Comparison of ENCODE assay signal across 8 cellular contexts in genomic region chr4:48905363-48906015, GRCh38. TPM values are rescaled to one million over a fixed set of nuclear protein-coding genes. Genes with fewer than 3 reads are reported as not detected.
DNase-seq lines count a peak whose midpoint lies in the region; ATAC-seq and TF ChIP-seq lines count a peak whose summit lies in the region.

No MANE protein-coding gene starts in this region.

- peaks cover 20% of the 10 kb centered on the region for H3K36me3 Mint-ChIP-seq in activated T-cell treated with anti-CD3 and anti-CD28 coated beads, Interleukin-2, amount 50 U/mL, for 4 hours (ENCODE audit: insufficient read depth)

- peak; percentile 39; the same call in 1 of the 2 replicates for TF ChIP-seq CTCF in WERI-Rb-1 (IDR thresholded peaks at IDR 0.05; ENCODE audit: low read depth, low read length)

- no peaks in the 10 kb centered on the region for H3K9me3 Mint-ChIP-seq in activated T-cell treated with anti-CD3 and anti-CD28 coated beads, Interleukin-2, amount 50 U/mL, for 4 hours

- H3K9ac ChIP-seq in stomach smooth muscle (ENCODE audit: low read length in 2 of 2) = no peak overlapping the region

- H3K4me1 Mint-ChIP-seq in activated T-cell treated with anti-CD3 and anti-CD28 coated beads, Interleukin-2, amount 50 U/mL, for 4 hours (ENCODE audit: low read depth) = peaks cover 52% of the 10 kb centered on the region

- H3K27me3 ChIP-seq in WERI-Rb-1 (ENCODE audit: insufficient read depth, low read depth, severe bottlenecking) (no peaks in the 10 kb centered on the region), stomach smooth muscle (ENCODE audit: control insufficient read depth in 1 of 2, insufficient read depth in 2 of 2, low read length in 2 of 2) (peaks cover 0 to 2% of the 10 kb centered on the region in 2 donors)

- H3K4me3 Mint-ChIP-seq in activated T-cell treated with anti-CD3 and anti-CD28 coated beads, Interleukin-2, amount 50 U/mL, for 4 hours = peak overlapping the region; percentile 83

- no peak for DNase-seq in activated T-cell treated with anti-CD3 and anti-CD28 coated beads, Interleukin-2, amount 50 U/mL, for 4 hours
- no peak for DNase-seq in activated T-cell treated with anti-CD3 and anti-CD28 coated beads for 4 hours
- no peak for DNase-seq in WERI-Rb-1
- DNase-seq in iPS-NIHi11 (ENCODE audit: low spot score) = peak; percentile 34
- no peak for DNase-seq in cerebellar nuclear complex (lab: John Stamatoyannopoulos, UW)

- peaks cover 42% of the 10 kb centered on the region for H3K36me3 ChIP-seq in WERI-Rb-1
- peaks cover 0 to 5% of the 10 kb centered on the region in 2 donors for H3K36me3 ChIP-seq in stomach smooth muscle (ENCODE audit: control insufficient read depth in 2 of 2, insufficient read depth in 2 of 2, low read length in 2 of 2)

- H3K4me3 ChIP-seq in WERI-Rb-1 (ENCODE audit: low read depth, low read length) (peak overlapping the region; percentile 92), stomach smooth muscle (ENCODE audit: low read length in 2 of 2) (peak overlapping the region; percentile 45 to 77)

- H3K4me1 ChIP-seq in stomach smooth muscle (ENCODE audit: control insufficient read depth, insufficient read depth, low read length) = peaks cover 12% of the 10 kb centered on the region

- no peak for ATAC-seq in activated T-cell treated with anti-CD3 and anti-CD28 coated beads, Interleukin-2, amount 50 U/mL, for 4 hours
- no peak for ATAC-seq in HG02678 (IDR thresholded peaks at IDR 0.05; ENCODE audit: unreplicated experiment)
- ATAC-seq in GM19455 (IDR thresholded peaks at IDR 0.05; ENCODE audit: unreplicated experiment) = no peak

- H3K9me3 ChIP-seq in WERI-Rb-1 (ENCODE audit: severe bottlenecking) = no peaks in the 10 kb centered on the region
- H3K9me3 ChIP-seq in stomach smooth muscle (ENCODE audit: control insufficient read depth in 2 of 2, low read length in 2 of 2) = no peaks in the 10 kb centered on the region

- H3K27ac ChIP-seq in WERI-Rb-1 = no peak overlapping the region
- no peak overlapping the region for H3K27ac ChIP-seq in stomach smooth muscle (ENCODE audit: low read length)

- H3K27me3 Mint-ChIP-seq in activated T-cell treated with anti-CD3 and anti-CD28 coated beads, Interleukin-2, amount 50 U/mL, for 4 hours (ENCODE audit: low read depth) = no peaks in the 10 kb centered on the region

RNA-seq across cellular contexts. Expression of gene OCIAD2, which starts 1.1 kb away (rescaled TPM):
- total RNA-seq in activated T-cell treated with anti-CD3 and anti-CD28 coated beads, Interleukin-2, amount 50 U/mL, for 4 hours = 10 to 100 TPM; 54.9 to 87.6 (median 56.1) TPM
